Comparison of ENCODE assay signal across 9 cellular contexts in the genomic region with DNA sequence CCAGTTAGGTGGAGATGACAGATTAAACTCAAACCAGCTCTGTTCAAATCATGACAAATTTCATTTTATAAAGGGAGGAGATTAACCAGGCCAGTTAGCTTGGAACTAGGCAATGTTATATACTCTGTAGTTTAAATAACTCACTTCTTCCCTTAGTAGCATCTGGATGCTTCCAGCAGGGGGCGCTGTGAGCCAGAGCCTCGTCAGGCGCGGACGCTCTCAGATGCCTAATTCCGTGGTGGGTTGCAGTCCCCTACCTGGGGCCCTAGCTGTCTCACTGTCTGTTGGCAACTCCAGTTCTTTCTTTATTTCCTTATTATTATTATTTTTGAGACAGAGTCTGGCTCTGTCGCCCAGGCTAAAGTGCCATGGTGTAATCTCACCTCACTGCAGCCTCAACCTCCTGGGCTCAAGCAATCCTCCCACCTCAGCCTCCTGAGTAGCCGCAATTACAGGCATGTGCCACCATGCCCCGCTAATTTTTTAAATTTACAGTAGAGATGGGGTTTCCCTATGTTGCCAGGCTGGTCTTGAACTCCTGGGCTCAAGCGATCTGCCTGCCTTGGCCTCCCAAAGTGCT. TPM values are rescaled to one million over a fixed set of nuclear protein-coding genes. Genes with fewer than 3 reads are reported as not detected.
DNase-seq lines count a peak whose midpoint lies in the region; ATAC-seq and TF ChIP-seq lines count a peak whose summit lies in the region.
"Had no signal": no experiment of that assay in that cellular context is flagged by ENCODE, and none has a peak within 500 bp of the region (broad histone marks: within the 10 kb centered on the region; RNA-seq: fewer than 3 reads in every experiment).

No MANE protein-coding gene starts in this region.

- H3K9me3 Mint-ChIP-seq in activated naive CD4-positive, alpha-beta T cell treated with anti-CD3 and anti-CD28 coated beads, Interleukin-2, amount 50 U/mL, for 72 hours = no peaks in the 10 kb centered on the region

- H3K36me3 Mint-ChIP-seq in activated naive CD4-positive, alpha-beta T cell treated with anti-CD3 and anti-CD28 coated beads, Interleukin-2, amount 50 U/mL, for 72 hours = no peaks in the 10 kb centered on the region

- in situ Hi-C loops in Caki2 (cut with HindIII; ENCODE audit: low pct_unique_long_range_greater_than_20kb, low sequenced_read_pairs) = no loop called here

- ATAC-seq in SK-N-SH treated with all-trans-retinoic acid at 6 μM for 48 hours (peak; percentile 95), heart left ventricle (peak in 3 of 4 donors; percentile 69 to 73 (median 71)), GM18870 (IDR thresholded peaks at IDR 0.05; ENCODE audit: unreplicated experiment) (no peak)
- ATAC-seq in activated naive CD4-positive, alpha-beta T cell treated with anti-CD3 and anti-CD28 coated beads, Interleukin-2, amount 50 U/mL, for 72 hours = peak; percentile 79 to 87

- TF ChIP-seq CTCF in heart left ventricle (IDR thresholded peaks at IDR 0.05) = peak; percentile 73 to 95 (median 89)

- 30 to 38% (median 33%) methylated on average over 10 of the region's 10 CpGs for WGBS in heart left ventricle, 4 donors

- H3K36me3 ChIP-seq in heart left ventricle = no peaks in the 10 kb centered on the region

- TF ChIP-seq POLR2A in heart left ventricle (IDR thresholded peaks at IDR 0.05) = no peak

- H3K27ac Mint-ChIP-seq in activated naive CD4-positive, alpha-beta T cell treated with anti-CD3 and anti-CD28 coated beads, Interleukin-2, amount 50 U/mL, for 72 hours = no peak overlapping the region

- H3K4me3 ChIP-seq in heart left ventricle = no peak overlapping the region
- H3K4me3 ChIP-seq: SK-N-MC had no signal

- no peaks in the 10 kb centered on the region for H3K9me3 ChIP-seq in heart left ventricle

- DNase-seq in Caki2 (ENCODE audit: low read depth) (peak; percentile 26), HUDEP-2 (lab: John Stamatoyannopoulos, UW; ENCODE audit: unreplicated experiment in 76 of 76) (peak in 46 of 76 experiments; percentile 1 to 61 (median 26)), heart left ventricle (peak; percentile 52 to 78 (median 66)), retina (peak; percentile 66), cortex of kidney (lab: John Stamatoyannopoulos, UW) (no peak)
- peak; percentile 59 to 78 for DNase-seq in activated naive CD4-positive, alpha-beta T cell treated with anti-CD3 and anti-CD28 coated beads, Interleukin-2, amount 50 U/mL, for 72 hours (ENCODE audit: low spot score in 2 of 2)

- H3K27ac ChIP-seq in heart left ventricle = no peak overlapping the region
- H3K27ac ChIP-seq: SK-N-MC had no signal

- H3K4me1 ChIP-seq in heart left ventricle = no peaks in the 10 kb centered on the region

- intact Hi-C loops in heart left ventricle (cut with DNase I) = loop anchor here in 7 of 10 donors (1.0 to 2.0 kb wide), 2 partner anchors 207 kb away; no protein-coding TSS in a partner anchor

- H3K27me3 ChIP-seq in heart left ventricle = peaks cover 0 to 24% (median 0%) of the 10 kb centered on the region in 9 donors

TF ChIP-seq in SK-N-SH treated with all-trans-retinoic acid at 6 μM for 48 hours, 23 proteins besides CTCF, POLR2A, EP300 and RAD21:
- TF ChIP-seq ISL1 (CRISPR knock-in tag; IDR thresholded peaks at IDR 0.05) (no peak), ZFP30 (CRISPR knock-in tag; IDR thresholded peaks at IDR 0.05) (no peak), TOX (CRISPR knock-in tag; IDR thresholded peaks at IDR 0.05; ENCODE audit: borderline replicate concordance) (no peak), ZNF70 (CRISPR knock-in tag; IDR thresholded peaks at IDR 0.05) (no peak), ARNTL (CRISPR knock-in tag; IDR thresholded peaks at IDR 0.05; ENCODE audit: borderline replicate concordance, low read depth) (no peak), ESRRG (CRISPR knock-in tag; IDR thresholded peaks at IDR 0.05) (no peak), PPARA (CRISPR knock-in tag; IDR thresholded peaks at IDR 0.05; ENCODE audit: borderline replicate concordance) (no peak), TSHZ2 (CRISPR knock-in tag; IDR thresholded peaks at IDR 0.05) (no peak), ZNF8 (CRISPR knock-in tag; IDR thresholded peaks at IDR 0.05) (no peak)
TF ChIP-seq in SK-N-SH treated with all-trans-retinoic acid at 6 μM for 48 hours: peak in this region for 0.

RNA-seq across cellular contexts. Expression of gene WFDC1, which starts 17.3 kb away (rescaled TPM):
- total RNA-seq in Caki2 (2014; rRNA removed; shearing (Covaris generic); ENCODE audit: low replicate concordance) = not detected in 2 replicates
- total RNA-seq in activated naive CD4-positive, alpha-beta T cell treated with anti-CD3 and anti-CD28 coated beads, Interleukin-2, amount 50 U/mL, for 72 hours = not detected
- total RNA-seq in heart left ventricle = 1 to 10 TPM in 6 of 9 donors, under 1 TPM in 3; 0.50 to 5.4 (median 1.6) TPM
- polyA plus RNA-seq in heart left ventricle = 1 to 10 TPM; 1.2 to 2.1 TPM

RNA-seq across cellular contexts. Expression of gene KCNG4, which starts 37.5 kb away (rescaled TPM):
- not detected in 2 replicates for total RNA-seq in Caki2 (2014; rRNA removed; shearing (Covaris generic); ENCODE audit: low replicate concordance)
- total RNA-seq in activated naive CD4-positive, alpha-beta T cell treated with anti-CD3 and anti-CD28 coated beads, Interleukin-2, amount 50 U/mL, for 72 hours = not detected
- not detected for total RNA-seq in heart left ventricle
- not detected for polyA plus RNA-seq in heart left ventricle
